ENCODE assay signal across 18 cellular contexts in the genomic region with DNA sequence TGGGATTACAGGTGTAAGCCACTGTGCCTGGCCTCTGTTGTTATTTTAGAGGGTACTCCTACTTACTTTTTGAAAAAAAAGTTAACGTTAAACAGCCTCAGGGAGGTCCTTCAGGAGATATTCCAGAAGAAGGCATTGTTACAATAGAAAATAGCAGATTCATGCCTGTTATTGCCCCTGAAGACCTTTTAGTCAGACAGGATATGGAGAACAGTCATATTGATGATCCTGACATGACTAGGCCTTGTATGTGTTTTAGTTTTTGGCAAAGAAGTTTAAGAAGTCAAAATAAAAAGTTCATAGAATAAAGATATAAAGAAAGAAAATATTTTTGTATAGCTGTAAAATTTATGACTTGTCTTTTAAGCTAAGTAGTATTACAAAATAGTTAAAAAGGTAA. TPM values are rescaled to one million over a fixed set of nuclear protein-coding genes. Genes with fewer than 3 reads are reported as not detected.
A peak's percentile ranks its signal among the peaks of the same experiment; 100 is the strongest.
DNase-seq lines count a peak whose midpoint lies in the region; ATAC-seq, FAIRE-seq and TF ChIP-seq lines count a peak whose summit lies in the region.
"Had no signal": no experiment of that assay in that cellular context is flagged by ENCODE, and none has a peak within 500 bp of the region (broad histone marks: within the 10 kb centered on the region; RNA-seq: fewer than 3 reads in every experiment).

No MANE protein-coding gene starts in this region.

- H3K36me3 Mint-ChIP-seq in activated CD8-positive, alpha-beta memory T cell treated with anti-CD3 and anti-CD28 coated beads, Interleukin-2, amount 10 ng/mL, durations not matched to agents 7 days and 5 days: peaks cover 15% of the 10 kb centered on the region

- H3K4me1 Mint-ChIP-seq in activated CD8-positive, alpha-beta memory T cell treated with anti-CD3 and anti-CD28 coated beads, Interleukin-2, amount 10 ng/mL, durations not matched to agents 7 days and 5 days: no peaks in the 10 kb centered on the region

- H3K4me3 Mint-ChIP-seq in activated CD8-positive, alpha-beta memory T cell treated with anti-CD3 and anti-CD28 coated beads, Interleukin-2, amount 10 ng/mL, durations not matched to agents 7 days and 5 days: no peak overlapping the region

- no peak overlapping the region for H3K9ac ChIP-seq in GM12878 (ENCODE audit: control insufficient read depth, insufficient read depth, low read length)
- H3K9ac ChIP-seq: BLaER1 treated with 17β-estradiol and CSF1 and Interleukin-3, amounts not matched to agents 10 nM and 100 nM had no signal

- BruUV-seq in GM12878 (replicated peaks; lab: Mats Ljungman, UMichigan): no TSS peak

- 0% methylated on average over 1 of the region's 1 CpG for WGBS in GM12878 (ENCODE audit: insufficient coverage, insufficient replicate concordance, low lambda C conversion rate, missing lambda C conversion rate)
- WGBS in sigmoid colon, 2 donors: 90 to 96% methylated on average over 1 of the region's 1 CpG

- FAIRE-seq in GM12878 (lab: Jason Lieb, UNC): no peak

- RAD21 ChIA-PET in GM12878 (lab: Charles Lee; ENCODE audit: unreplicated experiment): interaction anchor here (0.8 kb wide), 1 partner anchor 459 kb away, joined by 3 read pairs; no protein-coding TSS in a partner anchor

- in situ Hi-C loops in GM12878 (cut with MboI): no loop called here

- TF ChIP-seq POLR2A in GM12878 (IDR thresholded peaks at IDR 0.05; ENCODE audit: low read depth, low read length): no peak
- no peak for TF ChIP-seq POLR2A in sigmoid colon (IDR thresholded peaks at IDR 0.05)

- POLR2A ChIA-PET in GM12878 (lab: Charles Lee): no interaction called here

- H3K27ac Mint-ChIP-seq in activated CD8-positive, alpha-beta memory T cell treated with anti-CD3 and anti-CD28 coated beads, Interleukin-2, amount 10 ng/mL, durations not matched to agents 7 days and 5 days: no peak overlapping the region

- H4K20me1 ChIP-seq in GM12878 (ENCODE audit: control insufficient read depth, insufficient read depth): no peaks in the 10 kb centered on the region
- H4K20me1 ChIP-seq: BLaER1 treated with 17β-estradiol and CSF1 and Interleukin-3, amounts not matched to agents 10 nM and 100 nM had no signal

- no peak overlapping the region for H3K4me2 ChIP-seq in GM12878 (ENCODE audit: control insufficient read depth, insufficient read depth)
- H3K4me2 ChIP-seq: BLaER1 treated with 17β-estradiol and CSF1 and Interleukin-3, amounts not matched to agents 10 nM and 100 nM had no signal

- CTCF ChIA-PET in activated CD8-positive, alpha-beta memory T cell treated with anti-CD3 and anti-CD28 coated beads, Interleukin-2, amount 10 ng/mL, durations not matched to agents 7 days and 5 days (lab: Charles Lee): no interaction called here
- CTCF ChIA-PET in GM12878 (lab: Yijun Ruan, JAX): no interaction called here

- SMC1A ChIA-PET in GM12878 (lab: Charles Lee; ENCODE audit: uncharacterized antibody, unreplicated experiment): interaction anchor here (0.8 to 1.2 kb wide), 3 partner anchors 15 to 97 kb away, joined by 3 to 6 read pairs (median 3); no protein-coding TSS in a partner anchor

- peak; percentile 61 for ATAC-seq in activated CD8-positive, alpha-beta memory T cell treated with anti-CD3 and anti-CD28 coated beads, Interleukin-2, amount 10 ng/mL, durations not matched to agents 7 days and 5 days
- peak; percentile 53 for ATAC-seq in HG02870 (IDR thresholded peaks at IDR 0.05; ENCODE audit: unreplicated experiment)
- ATAC-seq in GM12878: no peak
- ATAC-seq in foreskin keratinocyte: peak; percentile 65
- ATAC-seq: Right ventricle myocardium inferior had no signal

- H3K9me3 Mint-ChIP-seq in activated CD8-positive, alpha-beta memory T cell treated with anti-CD3 and anti-CD28 coated beads, Interleukin-2, amount 10 ng/mL, durations not matched to agents 7 days and 5 days (ENCODE audit: low read depth): no peaks in the 10 kb centered on the region

- no peaks in the 10 kb centered on the region for H3K4me1 ChIP-seq in GM12878 (ENCODE audit: control insufficient read depth, insufficient read depth, low read length)
- H3K4me1 ChIP-seq in foreskin keratinocyte: no peaks in the 10 kb centered on the region
- H3K4me1 ChIP-seq in sigmoid colon: peaks cover 0 to 6% (median 2%) of the 10 kb centered on the region in 4 donors

- TF ChIP-seq CTCF in GM12878 (IDR thresholded peaks at IDR 0.05 in 2 of 3, conservative IDR thresholded peaks at IDR 0.05 in 1 of 3; ENCODE audit: control insufficient read depth in 2 of 3, extremely low read depth in 1 of 3, insufficient read depth in 1 of 3, low read depth in 3 of 3, low read length in 3 of 3) (no peak), foreskin keratinocyte (conservative IDR thresholded peaks at IDR 0.05) (no peak), sigmoid colon (IDR thresholded peaks at IDR 0.05) (no peak)

- no peak for DNase-seq in activated CD8-positive, alpha-beta memory T cell treated with anti-CD3 and anti-CD28 coated beads, Interleukin-2, amount 10 ng/mL, durations not matched to agents 7 days and 5 days
- DNase-seq in activated CD8-positive, alpha-beta memory T cell treated with anti-CD3 and anti-CD28 coated beads, Interleukin-2, amount 50 U/mL, for 4 hours: no peak
- DNase-seq in GM12878 (ENCODE audit: low read depth, low spot score) (no peak), foreskin keratinocyte (peak in 1 of 2 donors; percentile 11), activated gamma-delta T cell treated with Interleukin-2 at 50 U/mL for 16 hours (no peak), NCI-H1048 (lab: John Stamatoyannopoulos, UW) (no peak), sigmoid colon (no peak)
- DNase-seq: DMS79 treated with DMSO at 0.1 percent for 48 hours, GDM1, GOT3, NCI-H1105 treated with DMSO at 0.1 percent for 48 hours, NCI-H1694 treated with DMSO at 0.1 percent for 48 hours, NCI-H2107, NCI-H2227 treated with DMSO at 0.1 percent for 48 hours, NCI-H524 had no signal

- peaks cover 2% of the 10 kb centered on the region for H3K79me2 ChIP-seq in GM12878 (ENCODE audit: control insufficient read depth, insufficient read depth, low read length)

- no peak overlapping the region for H3K4me3 ChIP-seq in GM12878
- no peak overlapping the region for H3K4me3 ChIP-seq in sigmoid colon
- H3K4me3 ChIP-seq: BLaER1 treated with 17β-estradiol and CSF1 and Interleukin-3, amounts not matched to agents 10 nM and 100 nM had no signal

- H3K27ac ChIP-seq in GM12878 (ENCODE audit: control insufficient read depth, insufficient read depth): no peak overlapping the region
- H3K27ac ChIP-seq in foreskin keratinocyte: no peak overlapping the region
- H3K27ac ChIP-seq in sigmoid colon: no peak overlapping the region
- H3K27ac ChIP-seq: BLaER1 treated with 17β-estradiol and CSF1 and Interleukin-3, amounts not matched to agents 10 nM and 100 nM had no signal

- no peaks in the 10 kb centered on the region for H3K27me3 Mint-ChIP-seq in activated CD8-positive, alpha-beta memory T cell treated with anti-CD3 and anti-CD28 coated beads, Interleukin-2, amount 10 ng/mL, durations not matched to agents 7 days and 5 days

- intact Hi-C loops in GM12878 (cut with micrococcal nuclease; ENCODE audit: unreplicated experiment): no loop called here
- intact Hi-C loops in sigmoid colon (cut with DNase I): no loop called here

- H2AFZ ChIP-seq in GM12878 (ENCODE audit: control insufficient read depth, low read depth, low read length): no peak overlapping the region

- no peak for TF ChIP-seq EP300 in GM12878 (IDR thresholded peaks at IDR 0.05; ENCODE audit: borderline replicate concordance in 1 of 2, control insufficient read depth in 1 of 2, low read depth in 2 of 2, low read length in 2 of 2)
- TF ChIP-seq EP300 in sigmoid colon (IDR thresholded peaks at IDR 0.05): no peak

- no peaks in the 10 kb centered on the region for H3K9me3 ChIP-seq in GM12878 (replicated peaks; ENCODE audit: control insufficient read depth, insufficient read depth, low read length)
- H3K9me3 ChIP-seq in sigmoid colon: no peaks in the 10 kb centered on the region

- TF ChIP-seq RAD21 in GM12878 (IDR thresholded peaks at IDR 0.05; ENCODE audit: insufficient read depth, low read depth, low read length): no peak

- no peaks in the 10 kb centered on the region for H3K27me3 ChIP-seq in GM12878 (replicated peaks in 1 of 2; ENCODE audit: control insufficient read depth in 2 of 2, insufficient read depth in 2 of 2, low read length in 1 of 2)
- no peaks in the 10 kb centered on the region for H3K27me3 ChIP-seq in foreskin keratinocyte
- no peaks in the 10 kb centered on the region for H3K27me3 ChIP-seq in sigmoid colon
- H3K27me3 ChIP-seq: BLaER1 treated with 17β-estradiol and CSF1 and Interleukin-3, amounts not matched to agents 10 nM and 100 nM had no signal

- H3K36me3 ChIP-seq in GM12878 (ENCODE audit: control insufficient read depth in 2 of 2, insufficient read depth in 2 of 2, low read length in 1 of 2) (peaks cover 0 to 18% of the 10 kb centered on the region in 2 experiments; a peak in 3 of 4 replicates), sigmoid colon (peaks cover 0 to 31% (median 0%) of the 10 kb centered on the region in 4 donors)

RNA-seq across cellular contexts. Expression of a gene that starts 45.3 kb away (rescaled TPM):
- total RNA-seq in activated CD8-positive, alpha-beta memory T cell treated with anti-CD3 and anti-CD28 coated beads, Interleukin-2, amount 10 ng/mL, durations not matched to agents 7 days and 5 days: 10 to 100 TPM; 32.4 to 36.8 TPM
- total RNA-seq in GM12878 (2013; cell fraction: nucleolus; rRNA removed): 39.9 and 40.2 TPM in 2 replicates
- 40.3 and 42.8 TPM in 2 replicates for total RNA-seq in GM12878 (2014; rRNA removed)
- total RNA-seq in GM12878 (2014; rRNA removed; fragmentation: Illumina TruSeq; extraction: Trizol): 45.3 and 45.7 TPM in 2 replicates
- total RNA-seq in GM12878 (2021): 18.8 and 22.3 TPM in 2 replicates
- polyA plus RNA-seq in GM12878 (2011; ENCODE audit: low read depth): 35.0 TPM
- polyA plus RNA-seq in GM12878 (2011; rRNA removed): 57.5 and 83.6 TPM in 2 replicates
- polyA plus RNA-seq in GM12878 (2011; cell fraction: cytosol; rRNA removed): 35.0 and 39.1 TPM in 2 replicates
- polyA plus RNA-seq in GM12878 (2011; cell fraction: nucleus; rRNA removed): 17.1 and 26.3 TPM in 2 replicates
- polyA plus RNA-seq in GM12878 (2012): 24.7 and 32.4 TPM in 2 replicates
- polyA plus RNA-seq in GM12878 (2014; fragmentation: Illumina TruSeq; extraction: Trizol): 71.3 and 83.4 TPM in 2 replicates
- polyA plus RNA-seq in GM12878 (2014; fragmentation: Nextera tagmentation; extraction: Ambion mirVana): 100 to 1,000 TPM in 1 of 2 experiments, 10 to 100 TPM in 1; 87.0 to 106 TPM
- 35.8 and 44.3 TPM in 2 replicates for polyA plus RNA-seq in GM12878 (2014; rRNA removed)
- 10 to 100 TPM; 71.1 to 82.6 TPM for polyA plus RNA-seq in GM12878 (2016; fragmentation: Nextera tagmentation; extraction: Ambion mirVana)
- polyA minus RNA-seq in GM12878 (2011; rRNA and poly(A)+ RNA removed): 29.3 and 29.9 TPM in 2 replicates
- 12.2 and 13.8 TPM in 2 replicates for polyA minus RNA-seq in GM12878 (2011; cell fraction: cytosol; rRNA and poly(A)+ RNA removed)
- polyA minus RNA-seq in GM12878 (2011; cell fraction: nucleus; rRNA and poly(A)+ RNA removed): 16.2 and 19.9 TPM in 2 replicates
- total RNA-seq in foreskin keratinocyte: 43.6 and 46.5 TPM in 2 replicates
- polyA plus RNA-seq in foreskin keratinocyte: 52.4 and 57.3 TPM in 2 replicates
- total RNA-seq in sigmoid colon: 100 to 1,000 TPM in 1 of 4 donors, 10 to 100 TPM in 3; 90.0 to 115 (median 95.6) TPM
- polyA plus RNA-seq in sigmoid colon: 10 to 100 TPM; 45.0 to 52.0 (median 45.9) TPM
